8 cellular contexts compared by ENCODE assay signal in the genomic region with DNA sequence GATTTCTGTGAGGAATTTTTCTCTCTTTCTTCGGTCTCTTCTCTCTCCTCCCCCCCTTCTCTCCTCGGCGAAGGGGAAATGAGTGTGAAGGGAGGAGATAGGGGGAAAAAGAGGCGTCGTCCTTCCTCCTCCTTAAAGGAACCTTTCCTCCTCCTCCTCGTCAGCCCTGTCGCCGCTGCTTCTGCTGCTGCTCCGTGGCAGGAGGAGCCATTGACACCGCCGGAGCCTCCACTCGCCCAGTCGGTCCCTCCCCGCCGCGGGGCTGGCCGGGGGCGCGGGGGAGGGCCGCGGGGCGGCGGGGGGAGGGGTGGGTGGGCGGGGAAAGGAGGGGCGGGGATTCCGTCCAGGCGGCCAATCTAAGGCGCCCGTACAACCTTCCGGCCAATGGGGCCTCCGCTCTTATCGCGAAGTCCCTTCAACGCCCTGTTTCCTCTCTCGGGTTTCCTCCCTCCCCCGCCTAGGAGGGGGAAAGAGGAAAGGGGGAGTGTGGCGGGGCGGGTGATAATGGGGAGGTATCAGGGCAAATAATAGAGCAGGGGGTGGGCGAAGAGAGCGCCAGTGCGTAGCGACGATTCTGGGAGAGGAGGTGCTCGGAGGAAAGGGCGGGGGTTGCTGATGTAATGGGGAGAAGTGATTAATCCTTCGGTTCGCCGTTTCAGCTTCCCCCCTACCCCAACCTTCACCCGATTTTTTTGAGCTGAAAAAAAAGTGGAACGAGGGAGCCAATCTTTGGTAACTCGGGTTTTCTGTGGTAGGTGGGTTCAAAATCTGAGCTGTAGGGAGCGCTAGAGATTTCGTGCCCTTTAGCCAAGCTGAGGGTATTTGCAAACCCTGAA. TPM values are rescaled to one million over a fixed set of nuclear protein-coding genes. Genes with fewer than 3 reads are reported as not detected.
DNase-seq lines count a peak whose midpoint lies in the region; ATAC-seq and TF ChIP-seq lines count a peak whose summit lies in the region.

Gene FBXO11 (minus strand): TSS at position 238 of the 836 bp plus-strand sequence. CDS start 778 bp downstream, outside the sequence.

- no peaks in the 10 kb centered on the region for H3K9me3 Mint-ChIP-seq in activated T-cell treated with anti-CD3 and anti-CD28 coated beads, Interleukin-2, amount 50 U/mL, for 24 hours

- peak within 1 kb of the TSS; percentile 96 to 100 for H3K27ac ChIP-seq in esophagus (ENCODE audit: low read depth in 2 of 2, low read length in 1 of 2)

- H3K4me1 ChIP-seq in esophagus (ENCODE audit: control insufficient read depth in 2 of 2, insufficient read depth in 2 of 2, low read length in 1 of 2) = peaks cover 0 to 3% of the 10 kb centered on the region in 2 donors
- no peaks in the 10 kb centered on the region for H3K4me1 ChIP-seq in mucosa of stomach (ENCODE audit: control insufficient read depth, insufficient read depth, low read length)

- H3K9me3 ChIP-seq in esophagus (ENCODE audit: control insufficient read depth in 2 of 2, insufficient read depth in 1 of 2, low read depth in 1 of 2, low read length in 1 of 2) (no peaks in the 10 kb centered on the region), mucosa of stomach (ENCODE audit: control insufficient read depth, low read length) (no peaks in the 10 kb centered on the region)

- peak within 1 kb of the TSS; percentile 91 for H3K9ac ChIP-seq in mucosa of stomach (ENCODE audit: low read length)

- H3K27me3 ChIP-seq in esophagus (ENCODE audit: control insufficient read depth in 1 of 2, insufficient read depth in 2 of 2, low read length in 2 of 2) = no peaks in the 10 kb centered on the region
- no peaks in the 10 kb centered on the region for H3K27me3 ChIP-seq in mucosa of stomach (ENCODE audit: control insufficient read depth, insufficient read depth, low read length)

- H3K27me3 Mint-ChIP-seq in activated T-cell treated with anti-CD3 and anti-CD28 coated beads, Interleukin-2, amount 50 U/mL, for 24 hours = no peaks in the 10 kb centered on the region

- 0% methylated on average over 34 to 51 of the region's 53 CpGs for WGBS in esophagus, 2 donors

- peaks cover 19% of the 10 kb centered on the region for H3K36me3 Mint-ChIP-seq in activated T-cell treated with anti-CD3 and anti-CD28 coated beads, Interleukin-2, amount 50 U/mL, for 24 hours (ENCODE audit: low read depth)

- H3K4me1 Mint-ChIP-seq in activated T-cell treated with anti-CD3 and anti-CD28 coated beads, Interleukin-2, amount 50 U/mL, for 24 hours (ENCODE audit: low read depth) = peaks cover 43% of the 10 kb centered on the region

- H3K36me3 ChIP-seq in esophagus (ENCODE audit: control insufficient read depth in 2 of 2, insufficient read depth in 2 of 2, low read length in 1 of 2) (no peaks in the 10 kb centered on the region), mucosa of stomach (ENCODE audit: control insufficient read depth, insufficient read depth, low read length) (no peaks in the 10 kb centered on the region)

- peak; percentile 99 for DNase-seq in DMS79 treated with DMSO at 0.1 percent for 48 hours (lab: John Stamatoyannopoulos, UW)
- peak; percentile 97 for DNase-seq in KG1 (lab: John Stamatoyannopoulos, UW)
- peak; percentile 93 for DNase-seq in activated T-cell treated with anti-CD3 and anti-CD28 coated beads, Interleukin-2, amount 50 U/mL, for 24 hours
- peak; percentile 89 for DNase-seq in stimulated activated CD8-positive, alpha-beta memory T cell treated with anti-CD3 and anti-CD28 coated beads, Interleukin-7, amount 100 ng/mL, for 1 hour (ENCODE audit: low read depth in 2 of 2)

- peak within 1 kb of the TSS; percentile 97 for H3K4me3 Mint-ChIP-seq in activated T-cell treated with anti-CD3 and anti-CD28 coated beads, Interleukin-2, amount 50 U/mL, for 24 hours

- peak within 1 kb of the TSS; percentile 91 to 100 for H3K4me3 ChIP-seq in esophagus (ENCODE audit: low read depth in 1 of 2, low read length in 2 of 2)
- peak within 1 kb of the TSS; percentile 65 for H3K4me3 ChIP-seq in mucosa of stomach (ENCODE audit: low read length)

- peak; percentile 89 for ATAC-seq in GM21723 (IDR thresholded peaks at IDR 0.05; ENCODE audit: unreplicated experiment)

- peak within 1 kb of the TSS; percentile 96 for H3K27ac Mint-ChIP-seq in activated T-cell treated with anti-CD3 and anti-CD28 coated beads, Interleukin-2, amount 50 U/mL, for 24 hours

TF ChIP-seq in PFSK-1, 5 proteins besides CTCF, POLR2A, EP300 and RAD21:
- TF ChIP-seq FOXP2 (optimal IDR thresholded peaks at IDR 0.05; ENCODE audit: borderline replicate concordance, extremely low read depth, extremely low read length, insufficient read depth) (peak; percentile 59), POLR2AphosphoS5 (IDR thresholded peaks at IDR 0.05; ENCODE audit: low read depth, low read length) (peak; percentile 69; the same call in 1 of the 2 replicates), SIN3A (IDR thresholded peaks at IDR 0.05; ENCODE audit: borderline replicate concordance, insufficient read depth, low read length) (peak; percentile 74; the same call in 1 of the 2 replicates), REST (IDR thresholded peaks at IDR 0.05; ENCODE audit: insufficient read depth in 1 of 2, low read depth in 2 of 2, low read length in 2 of 2) (0 out of 4 replicates have a peak, but pooled peaks of 1 of the 2 experiments have one; percentile 18), TAF1 (IDR thresholded peaks at IDR 0.05; ENCODE audit: borderline replicate concordance, insufficient read depth, low read length) (peak; percentile 84; the same call in 1 of the 2 replicates)

RNA-seq across cellular contexts. Expression of gene FBXO11, which starts in this region (rescaled TPM):
- 18.3 TPM for polyA plus RNA-seq in PFSK-1 (2012; ENCODE audit: insufficient read length, low read depth)
- 10 to 100 TPM; 17.0 to 25.2 TPM for polyA plus RNA-seq in esophagus

Comparison
In these comparisons a context has a peak if more than half of its experiments do, and no peak if none do; other contexts are left out.
1. Peak in every context shown above with its lines: DNase-seq, ATAC-seq, H3K4me3 ChIP-seq and H3K27ac ChIP-seq.